Comparison of ENCODE assay signal across 19 cellular contexts in genomic region chr1:156700731-156701130, GRCh38. TPM values are rescaled to one million over a fixed set of nuclear protein-coding genes. Genes with fewer than 3 reads are reported as not detected.
DNase-seq lines count a peak whose midpoint lies in the region; ATAC-seq, FAIRE-seq and TF ChIP-seq lines count a peak whose summit lies in the region.
"Had no signal": no experiment of that assay in that cellular context is flagged by ENCODE, and none has a peak within 500 bp of the region (broad histone marks: within the 10 kb centered on the region; RNA-seq: fewer than 3 reads in every experiment).

No MANE protein-coding gene starts in this region.

- no peak overlapping the region for H3K4me3 ChIP-seq in Jurkat, Clone E6-1 (ENCODE audit: low read length)
- H3K4me3 ChIP-seq: BLaER1, PC-9 had no signal

- FAIRE-seq in GM12892 (lab: Jason Lieb, UNC) = no peak
- FAIRE-seq: D721Med had no signal

- H3K9me3 ChIP-seq in CD4-positive, alpha-beta T cell (ENCODE audit: control insufficient read depth, low read length) = no peaks in the 10 kb centered on the region
- H3K9me3 ChIP-seq: BLaER1 had no signal

- no peak overlapping the region for H3K4me3 Mint-ChIP-seq in CD4-positive, alpha-beta T cell
- H3K4me3 Mint-ChIP-seq in endothelial cell (ENCODE audit: unreplicated experiment) = peak overlapping the region; percentile 33
- H3K4me3 Mint-ChIP-seq in neural crest cell = peak overlapping the region; percentile 72
- H3K4me3 Mint-ChIP-seq in effector memory CD8-positive, alpha-beta T cell = no peak overlapping the region

- H3K27ac Mint-ChIP-seq in CD4-positive, alpha-beta T cell = no peak overlapping the region
- no peak overlapping the region for H3K27ac Mint-ChIP-seq in endothelial cell (ENCODE audit: unreplicated experiment)
- peak overlapping the region; percentile 50 for H3K27ac Mint-ChIP-seq in neural crest cell (ENCODE audit: unreplicated experiment)
- no peak overlapping the region for H3K27ac Mint-ChIP-seq in effector memory CD8-positive, alpha-beta T cell
- H3K27ac Mint-ChIP-seq: CD8-positive, alpha-beta memory T cell had no signal

- H3K4me1 Mint-ChIP-seq in CD4-positive, alpha-beta T cell (ENCODE audit: low read depth) = peaks cover 16% of the 10 kb centered on the region
- H3K4me1 Mint-ChIP-seq in endothelial cell (ENCODE audit: unreplicated experiment) (peaks cover 4% of the 10 kb centered on the region), neural crest cell (peaks cover 69% of the 10 kb centered on the region)
- peaks cover 7 to 8% of the 10 kb centered on the region in 2 donors for H3K4me1 Mint-ChIP-seq in effector memory CD8-positive, alpha-beta T cell (ENCODE audit: low read depth in 2 of 2)

- H3K27me3 ChIP-seq in CD4-positive, alpha-beta T cell (ENCODE audit: control insufficient read depth, insufficient read depth, low read length) = peaks cover 24% of the 10 kb centered on the region

- no peak for TF ChIP-seq CTCF in CD4-positive, alpha-beta T cell (IDR thresholded peaks at IDR 0.05)
- TF ChIP-seq CTCF in endothelial cell (IDR thresholded peaks at IDR 0.05; ENCODE audit: unreplicated experiment) = no peak
- no peak for TF ChIP-seq CTCF in neural crest cell (conservative IDR thresholded peaks at IDR 0.05)

- ATAC-seq in CD4-positive, alpha-beta T cell (ENCODE audit: poor library complexity) = peak; percentile 54
- ATAC-seq in effector memory CD8-positive, alpha-beta T cell (replicated peaks) = no peak

- H3K36me3 Mint-ChIP-seq in CD4-positive, alpha-beta T cell (ENCODE audit: low read depth) = no peaks in the 10 kb centered on the region
- H3K36me3 Mint-ChIP-seq in endothelial cell (ENCODE audit: low read depth, unreplicated experiment) (peaks cover 8% of the 10 kb centered on the region), neural crest cell (ENCODE audit: low read depth) (peaks cover 26% of the 10 kb centered on the region)
- peaks cover 8% of the 10 kb centered on the region for H3K36me3 Mint-ChIP-seq in effector memory CD8-positive, alpha-beta T cell (ENCODE audit: insufficient read depth)

- peaks cover 76% of the 10 kb centered on the region for H3K27me3 Mint-ChIP-seq in CD4-positive, alpha-beta T cell
- H3K27me3 Mint-ChIP-seq in endothelial cell (ENCODE audit: unreplicated experiment) (peaks cover 13% of the 10 kb centered on the region), neural crest cell (ENCODE audit: low read depth) (peaks cover 19% of the 10 kb centered on the region)
- H3K27me3 Mint-ChIP-seq in effector memory CD8-positive, alpha-beta T cell = peaks cover 38 to 80% of the 10 kb centered on the region in 2 donors

- CTCF ChIA-PET in CD4-positive, alpha-beta T cell (lab: Charles Lee) = no interaction called here

- no peaks in the 10 kb centered on the region for H3K9me3 Mint-ChIP-seq in CD4-positive, alpha-beta T cell
- H3K9me3 Mint-ChIP-seq in endothelial cell (ENCODE audit: unreplicated experiment) (no peaks in the 10 kb centered on the region), neural crest cell (no peaks in the 10 kb centered on the region)
- no peaks in the 10 kb centered on the region for H3K9me3 Mint-ChIP-seq in effector memory CD8-positive, alpha-beta T cell
- H3K9me3 Mint-ChIP-seq: H9 had no signal

- no peak overlapping the region for H3K27ac ChIP-seq in CD4-positive, alpha-beta T cell (ENCODE audit: low read depth, low read length)
- H3K27ac ChIP-seq: BLaER1, HL-60, PC-9 had no signal

- DNase-seq in CD4-positive, alpha-beta T cell = no peak
- DNase-seq in Jurkat, Clone E6-1 (ENCODE audit: low read depth, low spot score) = peak; percentile 72
- DNase-seq in endothelial cell (ENCODE audit: low spot score) (no peak), neural crest cell (ENCODE audit: low read depth, low spot score) (no peak), hypothalamus (lab: John Stamatoyannopoulos, UW) (no peak), GM12892 (ENCODE audit: insufficient read length) (no peak)
- DNase-seq in effector memory CD8-positive, alpha-beta T cell = no peak
- DNase-seq: H9, Karpas-422, NCI-H1436 treated with DMSO at 0.1 percent for 48 hours, NCI-H2029, NCI-H2171, NCI-H526, PC-9 had no signal

- POLR2A ChIA-PET in CD4-positive, alpha-beta T cell (lab: Charles Lee) = no interaction called here

- intact Hi-C loops in CD4-positive, alpha-beta T cell (cut with DNase I, micrococcal nuclease) = no loop called here

- no peak for TF ChIP-seq POLR2A in GM12892 (IDR thresholded peaks at IDR 0.05; ENCODE audit: low read depth, low read length)

RNA-seq across cellular contexts. Expression of gene CRABP2, which starts 4.7 kb away (rescaled TPM):
- total RNA-seq in CD4-positive, alpha-beta T cell = 1 to 10 TPM; 3.2 to 4.2 TPM
- polyA plus RNA-seq in Jurkat, Clone E6-1 (2012; ENCODE audit: insufficient read depth, insufficient read length) = 1.9 TPM
- total RNA-seq in endothelial cell (ENCODE audit: unreplicated experiment) (9.5 TPM), neural crest cell (606 and 647 TPM in 2 replicates)
- 0.76 TPM for polyA plus RNA-seq in GM12892 (2012; ENCODE audit: missing spikeins)
- polyA plus RNA-seq: CD8-positive, alpha-beta memory T cell had no signal

RNA-seq across cellular contexts. Expression of gene NES, which starts 23.5 kb away (rescaled TPM):
- total RNA-seq in CD4-positive, alpha-beta T cell = not detected
- polyA plus RNA-seq in Jurkat, Clone E6-1 (2012; ENCODE audit: insufficient read depth, insufficient read length) = not detected
- total RNA-seq in endothelial cell (ENCODE audit: unreplicated experiment) = 111 TPM
- 248 and 265 TPM in 2 replicates for total RNA-seq in neural crest cell
- not detected for polyA plus RNA-seq in GM12892 (2012; ENCODE audit: missing spikeins)
- total RNA-seq: CD8-positive, alpha-beta memory T cell; MCF 10A had no signal
- polyA plus RNA-seq: CD8-positive, alpha-beta memory T cell had no signal

RNA-seq across cellular contexts. Expression of gene METTL25B, which starts 27.5 kb away (rescaled TPM):
- 10 to 100 TPM; 10.6 to 12.0 TPM for total RNA-seq in CD4-positive, alpha-beta T cell
- 31.8 TPM for polyA plus RNA-seq in Jurkat, Clone E6-1 (2012; ENCODE audit: insufficient read depth, insufficient read length)
- 19.3 TPM for total RNA-seq in endothelial cell (ENCODE audit: unreplicated experiment)
- 30.4 and 33.0 TPM in 2 replicates for total RNA-seq in neural crest cell
- 24.4 TPM for polyA plus RNA-seq in GM12892 (2012; ENCODE audit: missing spikeins)

RNA-seq across cellular contexts. Expression of gene ISG20L2, which starts 27.8 kb away (rescaled TPM):
- total RNA-seq in CD4-positive, alpha-beta T cell = 10 to 100 TPM; 44.2 to 50.9 TPM
- polyA plus RNA-seq in Jurkat, Clone E6-1 (2012; ENCODE audit: insufficient read depth, insufficient read length) = 44.6 TPM
- total RNA-seq in endothelial cell (ENCODE audit: unreplicated experiment) = 33.4 TPM
- 47.0 and 52.7 TPM in 2 replicates for total RNA-seq in neural crest cell
- 22.9 TPM for polyA plus RNA-seq in GM12892 (2012; ENCODE audit: missing spikeins)

RNA-seq across cellular contexts. Expression of gene MRPL24, which starts 40.2 kb away (rescaled TPM):
- 10 to 100 TPM; 11.7 to 11.9 TPM for total RNA-seq in CD4-positive, alpha-beta T cell
- polyA plus RNA-seq in Jurkat, Clone E6-1 (2012; ENCODE audit: insufficient read depth, insufficient read length) = 221 TPM
- 26.7 TPM for total RNA-seq in endothelial cell (ENCODE audit: unreplicated experiment)
- total RNA-seq in neural crest cell = 37.3 and 49.3 TPM in 2 replicates
- polyA plus RNA-seq in GM12892 (2012; ENCODE audit: missing spikeins) = 129 TPM

Comparison
In these comparisons a context has a peak if more than half of its experiments do, and no peak if none do; other contexts are left out.
1. H3K4me3 Mint-ChIP-seq: peak in endothelial cell (single experiment) and neural crest cell (single experiment); none in CD4-positive, alpha-beta T cell (single experiment) and effector memory CD8-positive, alpha-beta T cell (0 of 2).
2. RNA of gene CRABP2, which starts 4.7 kb away (total RNA-seq): 606 to 647 TPM in neural crest cell; 9.5 TPM in endothelial cell (single experiment) and 3.2 to 4.2 TPM in CD4-positive, alpha-beta T cell; every median in the first group is over 10 times any median in the second.
3. RNA of gene NES, which starts 23.5 kb away (total RNA-seq): 248 to 265 TPM in neural crest cell and 111 TPM in endothelial cell (single experiment); not detected in CD4-positive, alpha-beta T cell; every median in the first group is over 100 times any median in the second.